8 cellular contexts compared by ENCODE assay signal in the genomic region with DNA sequence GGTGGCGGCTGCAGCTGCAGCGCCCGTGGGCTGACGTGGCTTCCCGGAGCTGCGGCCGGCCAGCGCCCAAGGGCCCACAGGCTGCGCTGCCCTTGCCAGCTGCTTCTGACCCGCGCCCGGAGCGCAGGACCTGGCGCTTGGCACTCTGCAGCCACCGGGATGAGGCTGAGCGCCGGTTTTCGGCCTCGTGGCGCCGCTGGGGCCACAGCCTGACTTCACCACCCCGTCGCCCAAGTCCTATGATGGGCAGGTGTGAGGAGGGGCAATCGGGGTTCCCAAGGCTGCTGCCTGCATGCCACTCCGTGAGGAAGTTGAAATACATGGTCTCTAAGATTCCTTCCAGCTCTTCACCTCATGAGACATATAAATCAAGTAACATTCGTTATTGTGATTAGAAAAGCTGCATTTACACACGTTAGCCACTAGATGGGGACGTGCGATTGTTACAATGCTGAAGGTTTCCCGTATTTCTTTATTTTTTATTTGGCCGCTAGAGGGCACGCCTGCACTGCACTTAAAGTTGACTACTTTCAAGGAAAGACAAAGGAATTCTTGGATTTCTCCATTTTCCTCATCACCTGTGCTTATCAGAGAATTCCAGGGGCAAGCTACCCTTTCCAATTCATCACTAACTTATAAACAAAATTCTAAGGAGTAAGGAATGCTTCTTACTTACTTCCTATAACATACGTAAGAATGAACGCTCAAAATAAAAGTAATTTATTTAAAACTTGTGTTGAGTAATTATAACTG. TPM values are rescaled to one million over a fixed set of nuclear protein-coding genes. Genes with fewer than 3 reads are reported as not detected.
DNase-seq lines count a peak whose midpoint lies in the region; ATAC-seq and TF ChIP-seq lines count a peak whose summit lies in the region.
"Not testable (repeated sequence)": the region's sequence is repeated elsewhere in the genome, so short reads cannot be mapped to it uniquely, and the experiment has no call there.

No MANE protein-coding gene starts in this region.

- H3K27me3 Mint-ChIP-seq in activated B cell treated with CpG ODN at 0.5 μM for 24 hours: not testable (repeated sequence)
- peaks cover 23% of the 10 kb centered on the region for H3K27me3 Mint-ChIP-seq in MCF 10A (ENCODE audit: insufficient read depth, unreplicated experiment)
- H3K27me3 Mint-ChIP-seq in neural crest cell (ENCODE audit: low read depth): peaks cover 36% of the 10 kb centered on the region

- not testable (repeated sequence) for H3K9me3 ChIP-seq in DOHH2 (ENCODE audit: control insufficient read depth, insufficient read depth, low read length); HUES6 (ENCODE audit: control insufficient read depth, insufficient read depth, low read depth, low read length); heart right ventricle

- H3K4me1 Mint-ChIP-seq in activated B cell treated with CpG ODN at 0.5 μM for 24 hours; MCF 10A (ENCODE audit: insufficient read depth, unreplicated experiment): not testable (repeated sequence)
- peaks cover 10% of the 10 kb centered on the region for H3K4me1 Mint-ChIP-seq in neural crest cell

- POLR2A ChIA-PET in activated B cell treated with CpG ODN at 0.5 μM for 24 hours (lab: Charles Lee): interaction anchor here (0.7 to 0.8 kb wide), 2 partner anchors 146 to 272 kb away, joined by 3 read pairs; no protein-coding TSS in a partner anchor
- POLR2A ChIA-PET in MCF 10A (lab: Yijun Ruan, JAX): interaction anchor here (0.5 to 2.7 kb wide), 8 partner anchors 188 to 770 kb away, joined by 3 to 14 read pairs (median 4); a partner anchor contains a TSS

- not testable (repeated sequence) for H3K36me3 ChIP-seq in DOHH2 (ENCODE audit: control insufficient read depth, low read length); HUES6 (ENCODE audit: control insufficient read depth, insufficient read depth, low read length); heart right ventricle

- H3K27ac Mint-ChIP-seq in activated B cell treated with CpG ODN at 0.5 μM for 24 hours: peak overlapping the region; percentile 87
- H3K27ac Mint-ChIP-seq in MCF 10A (ENCODE audit: low read depth, unreplicated experiment): peak overlapping the region; percentile 73
- peak overlapping the region; percentile 75 for H3K27ac Mint-ChIP-seq in neural crest cell (ENCODE audit: unreplicated experiment)

- H3K4me3 Mint-ChIP-seq in activated B cell treated with CpG ODN at 0.5 μM for 24 hours (peak overlapping the region; percentile 88), MCF 10A (ENCODE audit: unreplicated experiment) (peak overlapping the region; percentile 92), neural crest cell (peak overlapping the region; percentile 91)

- not testable (repeated sequence) for H3K36me3 Mint-ChIP-seq in activated B cell treated with CpG ODN at 0.5 μM for 24 hours (ENCODE audit: low read depth); MCF 10A (ENCODE audit: insufficient read depth, unreplicated experiment); neural crest cell (ENCODE audit: low read depth)

- not testable (repeated sequence) for H3F3A ChIP-seq in DOHH2 (ENCODE audit: control insufficient read depth, insufficient read depth)

- peaks cover 16% of the 10 kb centered on the region for H3K79me2 ChIP-seq in DOHH2 (ENCODE audit: control insufficient read depth, low read length)

- BruUV-seq in MCF 10A (replicated peaks; lab: Mats Ljungman, UMichigan): not testable (repeated sequence)

- CTCF ChIA-PET in activated B cell treated with CpG ODN at 0.5 μM for 24 hours (lab: Charles Lee) (interaction anchor here (0.7 to 2.9 kb wide), 15 partner anchors 17 to 885 kb away, joined by 3 to 28 read pairs (median 4); a partner anchor contains a TSS), MCF 10A (lab: Yijun Ruan, JAX) (interaction anchor here (0.5 to 2.8 kb wide), 26 partner anchors 9 to 1022 kb away, joined by 3 to 48 read pairs (median 4); no protein-coding TSS in a partner anchor)

- not testable (repeated sequence) for H3K27me3 ChIP-seq in DOHH2 (ENCODE audit: control insufficient read depth, low read length); HUES6 (ENCODE audit: control insufficient read depth, insufficient read depth, low read length); heart right ventricle

- 4 to 5% methylated on average over 31 to 34 of the region's 34 CpGs for WGBS in heart right ventricle, 2 donors

- TF ChIP-seq CTCF in DOHH2 (IDR thresholded peaks at IDR 0.05; ENCODE audit: low read depth, low read length, poor library complexity, severe bottlenecking) (peak; percentile 71), activated B cell treated with CpG ODN at 0.5 μM for 24 hours (IDR thresholded peaks at IDR 0.05) (peak; percentile 92), MCF 10A (IDR thresholded peaks at IDR 0.05; ENCODE audit: unreplicated experiment) (peak; percentile 69), heart right ventricle (IDR thresholded peaks at IDR 0.05) (peak; percentile 77 to 90 (median 85)), neural crest cell (conservative IDR thresholded peaks at IDR 0.05) (peak; percentile 91)

- H3K9ac ChIP-seq in HUES6 (ENCODE audit: low read length): peak overlapping the region; percentile 74

- not testable (repeated sequence) for H3K9me3 Mint-ChIP-seq in activated B cell treated with CpG ODN at 0.5 μM for 24 hours; MCF 10A (ENCODE audit: unreplicated experiment); neural crest cell

- not testable (repeated sequence) for H4K20me1 ChIP-seq in DOHH2 (ENCODE audit: control insufficient read depth, insufficient read depth, low read depth, low read length)

- H3K4me2 ChIP-seq in DOHH2 (ENCODE audit: low read length): peak overlapping the region; percentile 100

- ATAC-seq in GM21619 (IDR thresholded peaks at IDR 0.05; ENCODE audit: unreplicated experiment): peak; percentile 55
- ATAC-seq in activated B cell treated with CpG ODN at 0.5 μM for 24 hours (ENCODE audit: low read depth): peak; percentile 61
- peak; percentile 69 to 90 (median 82) for ATAC-seq in heart right ventricle

- intact Hi-C loops in activated B cell treated with CpG ODN at 0.5 μM for 24 hours (cut with micrococcal nuclease) (loop anchor here (1.0 to 10.0 kb wide), 5 partner anchors 125 to 812 kb away; a partner anchor contains a TSS), MCF 10A (cut with micrococcal nuclease) (loop anchor here (1.0 to 5.0 kb wide), 2 partner anchors 182 to 270 kb away; no protein-coding TSS in a partner anchor), heart right ventricle (cut with DNase I) (loop anchor here in 1 of 10 donors (10.0 kb wide), 1 partner anchor 272 kb away; a partner anchor contains a TSS)

- H3K4me3 ChIP-seq in DOHH2 (ENCODE audit: low read length) (peak overlapping the region; percentile 94), HUES6 (ENCODE audit: low read depth, low read length) (peak overlapping the region; percentile 84), heart right ventricle (peak overlapping the region; percentile 65 to 87 (median 70))

- not testable (repeated sequence) for H3K4me1 ChIP-seq in DOHH2 (ENCODE audit: control insufficient read depth, low read length); HUES6 (ENCODE audit: control insufficient read depth, insufficient read depth, low read length); heart right ventricle

- H3K27ac ChIP-seq in DOHH2 (ENCODE audit: low read depth, low read length) (peak overlapping the region; percentile 59), heart right ventricle (peak overlapping the region; percentile 71 to 96 (median 92))
- H3K27ac ChIP-seq in HUES6 (ENCODE audit: low read depth, low read length): not testable (repeated sequence)

- DNase-seq in activated B cell treated with CpG ODN at 0.5 μM for 24 hours (peak; percentile 51), MCF 10A (ENCODE audit: unreplicated experiment) (peak; percentile 49), heart right ventricle (peak; percentile 37 to 83), neural crest cell (ENCODE audit: low read depth, low spot score) (peak; percentile 73), superior temporal gyrus (ENCODE audit: extremely low spot score) (peak; percentile 66)

- H3K9me2 ChIP-seq in DOHH2 (replicated peaks; ENCODE audit: control insufficient read depth, low read length): not testable (repeated sequence)

RNA-seq across cellular contexts. Expression of a gene that starts 1.1 kb away (rescaled TPM):
- total RNA-seq in activated B cell treated with CpG ODN at 0.5 μM for 24 hours: 54.0 and 57.2 TPM in 2 replicates
- total RNA-seq in MCF 10A (2022): 14.5 TPM in 2 replicates
- total RNA-seq in heart right ventricle: 1 to 10 TPM; 3.9 to 8.1 (median 7.2) TPM
- polyA plus RNA-seq in heart right ventricle: 1 to 10 TPM in 1 of 2 donors, under 1 TPM in 1; 0.38 to 5.9 TPM
- 43.5 and 46.2 TPM in 2 replicates for total RNA-seq in neural crest cell

RNA-seq across cellular contexts. Expression of a gene that starts 42.0 kb away (rescaled TPM):
- total RNA-seq in activated B cell treated with CpG ODN at 0.5 μM for 24 hours (4.5 and 4.9 TPM in 2 replicates), MCF 10A (2022) (not detected in 2 replicates), heart right ventricle (10 to 100 TPM in 1 of 10 donors, 1 to 10 TPM in 9; 1.7 to 21.6 (median 3.6) TPM), neural crest cell (not detected in 2 replicates)
- 1 to 10 TPM; 4.6 to 9.2 TPM for polyA plus RNA-seq in heart right ventricle
